ENCODE assay signal across 17 cellular contexts in the genomic region with DNA sequence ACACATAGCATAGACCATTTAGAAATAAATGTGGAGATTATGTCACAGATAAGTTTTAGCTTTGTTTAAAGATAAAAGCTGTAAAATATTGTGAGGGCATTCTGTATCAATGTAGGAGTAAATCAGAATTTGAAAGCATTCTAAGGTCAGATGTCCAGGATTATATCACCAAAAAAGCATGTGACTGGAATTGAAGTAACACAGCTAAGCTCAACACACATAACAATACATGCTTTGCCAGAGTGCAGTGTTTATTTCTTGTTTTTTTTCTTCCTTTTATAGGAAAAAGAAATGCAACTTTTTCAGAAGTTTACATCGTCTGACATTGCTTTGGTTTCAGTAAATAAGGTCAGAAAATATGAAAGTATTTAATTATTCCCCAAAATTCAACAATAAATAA.
"Had no signal": no experiment of that assay in that cellular context is flagged by ENCODE, and none has a peak within 500 bp of the region (broad histone marks: within the 10 kb centered on the region; RNA-seq: fewer than 3 reads in every experiment).

No MANE protein-coding gene starts in this region.

- H3K4me1 ChIP-seq: esophagus muscularis mucosa had no signal

- H3K27ac ChIP-seq: esophagus muscularis mucosa, sigmoid colon, vagina had no signal

- H3K4me3 ChIP-seq: esophagus muscularis mucosa, lung, sigmoid colon, vagina had no signal

- H3K9me3 ChIP-seq: esophagus muscularis mucosa, sigmoid colon, vagina had no signal

- H3K27me3 ChIP-seq: esophagus muscularis mucosa, sigmoid colon, vagina had no signal

- DNase-seq: activated CD4-positive, alpha-beta T cell treated with anti-CD3 and anti-CD28 coated beads, Interleukin-2, amount 50 U/mL, for 1 hour; activated CD8-positive, alpha-beta memory T cell treated with anti-CD3 and anti-CD28 coated beads, Interleukin-2, amount 50 U/mL, for 4 hours; activated naive CD4-positive, alpha-beta T cell treated with anti-CD3 and anti-CD28 coated beads, Interleukin-2, amount 10 ng/mL, durations not matched to agents 7 days and 5 days; activated naive CD8-positive, alpha-beta T cell treated with anti-CD3 and anti-CD28 coated beads, Interleukin-2, amount 50 U/mL, for 24 hours; activated T-cell treated with anti-CD3 and anti-CD28 coated beads, Interleukin-2, amount 50 U/mL, for 4 hours; effector CD4-positive, alpha-beta T cell; glutamatergic neuron; hippocampal formation; islet precursor cell; midbrain; posterior cingulate gyrus; sigmoid colon; stimulated activated CD8-positive, alpha-beta memory T cell treated with anti-CD3 and anti-CD28 coated beads, Interleukin-4, amount 100 ng/mL, for 48 hours; stimulated activated naive CD4-positive, alpha-beta T cell treated with Interleukin-2 at 50 U/mL for 16 hours had no signal

- H3K36me3 ChIP-seq: esophagus muscularis mucosa, sigmoid colon, vagina had no signal
